ENCODE assay signal across 9 cellular contexts in the genomic region with DNA sequence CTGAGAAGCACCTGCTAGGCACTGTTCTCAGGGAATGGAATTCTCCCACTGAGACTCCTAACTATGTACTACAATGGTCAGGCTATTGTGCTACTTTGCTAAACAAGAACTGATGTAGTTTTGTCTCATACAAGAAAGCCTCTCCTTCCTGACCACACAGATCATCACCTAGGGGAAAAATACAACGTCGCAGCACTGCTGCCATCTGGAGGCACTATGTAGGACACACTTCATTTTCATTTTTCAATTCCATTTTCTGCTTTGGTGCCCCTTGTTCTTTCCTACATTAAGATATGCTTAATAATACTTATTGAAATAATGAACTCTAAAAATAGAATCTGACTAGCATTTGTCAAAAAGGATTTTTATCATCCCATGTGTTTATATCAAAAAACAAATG. TPM values are rescaled to one million over a fixed set of nuclear protein-coding genes. Genes with fewer than 3 reads are reported as not detected.
DNase-seq lines count a peak whose midpoint lies in the region; ATAC-seq, FAIRE-seq and TF ChIP-seq lines count a peak whose summit lies in the region.
"Had no signal": no experiment of that assay in that cellular context is flagged by ENCODE, and none has a peak within 500 bp of the region (broad histone marks: within the 10 kb centered on the region; RNA-seq: fewer than 3 reads in every experiment).

No MANE protein-coding gene starts in this region.

- TF ChIP-seq CTCF in CD4-positive, alpha-beta T cell (IDR thresholded peaks at IDR 0.05): peak; percentile 45
- TF ChIP-seq CTCF in astrocyte of the spinal cord (IDR thresholded peaks at IDR 0.05; ENCODE audit: low read depth, low read length): peak; percentile 62

- POLR2A ChIA-PET in CD4-positive, alpha-beta T cell (lab: Charles Lee): no interaction called here

- intact Hi-C loops in CD4-positive, alpha-beta T cell (cut with DNase I, micrococcal nuclease): loop anchor here in 1 of 2 experiments (10.0 kb wide), 1 partner anchor 1942 kb away; no protein-coding TSS in a partner anchor

- no peaks in the 10 kb centered on the region for H3K4me1 Mint-ChIP-seq in CD4-positive, alpha-beta T cell (ENCODE audit: low read depth)

- H3K27me3 ChIP-seq in CD4-positive, alpha-beta T cell (ENCODE audit: control insufficient read depth, insufficient read depth, low read length): no peaks in the 10 kb centered on the region

- peak; percentile 46 for ATAC-seq in CD4-positive, alpha-beta T cell (ENCODE audit: poor library complexity)
- peak; percentile 82 for ATAC-seq in GM18508 (IDR thresholded peaks at IDR 0.05; ENCODE audit: insufficient read depth, unreplicated experiment)
- peak; percentile 71 for ATAC-seq in HG02798 (IDR thresholded peaks at IDR 0.05; ENCODE audit: poor library complexity, unreplicated experiment)
- peak; percentile 72 for ATAC-seq in left lobe of liver

- H3K27ac Mint-ChIP-seq in CD4-positive, alpha-beta T cell: no peak overlapping the region
- H3K27ac Mint-ChIP-seq: T-cell had no signal

- no peaks in the 10 kb centered on the region for H3K27me3 Mint-ChIP-seq in CD4-positive, alpha-beta T cell
- H3K27me3 Mint-ChIP-seq: T-cell had no signal

- in situ Hi-C loops in astrocyte of the spinal cord (cut with HindIII; ENCODE audit: low sequenced_read_pairs): no loop called here

- no peaks in the 10 kb centered on the region for H3K9me3 ChIP-seq in CD4-positive, alpha-beta T cell (ENCODE audit: control insufficient read depth, low read length)

- no peak overlapping the region for H3K4me3 ChIP-seq in astrocyte of the spinal cord (ENCODE audit: low read depth, low read length)

- CTCF ChIA-PET in CD4-positive, alpha-beta T cell (lab: Charles Lee): no interaction called here

- no peaks in the 10 kb centered on the region for H3K9me3 Mint-ChIP-seq in CD4-positive, alpha-beta T cell
- H3K9me3 Mint-ChIP-seq: T-cell had no signal

- no peak for FAIRE-seq in RCC 7860 (lab: Jason Lieb, UNC)

- DNase-seq in CD4-positive, alpha-beta T cell: no peak
- DNase-seq in NCI-H1694 treated with DMSO at 0.1 percent for 48 hours (lab: John Stamatoyannopoulos, UW) (peak; percentile 27), astrocyte of the spinal cord (ENCODE audit: low read depth, low spot score) (peak; percentile 36), left lobe of liver (ENCODE audit: low spot score) (no peak), RCC 7860 (ENCODE audit: low spot score) (no peak)
- no peak for DNase-seq in activated CD4-positive, CD25-positive, alpha-beta regulatory T cell treated with anti-CD3 and anti-CD28 coated beads, Interleukin-2, amount 50 U/mL, for 72 hours

- H3K36me3 Mint-ChIP-seq in CD4-positive, alpha-beta T cell (ENCODE audit: low read depth): peaks cover 91% of the 10 kb centered on the region

- H3K27ac ChIP-seq in CD4-positive, alpha-beta T cell (ENCODE audit: low read depth, low read length): no peak overlapping the region

- H3K4me3 Mint-ChIP-seq in CD4-positive, alpha-beta T cell: no peak overlapping the region
- H3K4me3 Mint-ChIP-seq: T-cell had no signal

RNA-seq across cellular contexts. Expression of a gene that starts 21.1 kb away (rescaled TPM):
- 10 to 100 TPM; 29.3 to 35.3 TPM for total RNA-seq in CD4-positive, alpha-beta T cell
- 7.3 TPM for total RNA-seq in left lobe of liver

RNA-seq across cellular contexts. Expression of a gene that starts 21.5 kb away (rescaled TPM):
- 1 to 10 TPM; 3.9 to 5.9 TPM for total RNA-seq in CD4-positive, alpha-beta T cell
- 16.7 TPM for total RNA-seq in left lobe of liver

RNA-seq across cellular contexts. Expression of a gene that starts 26.2 kb away (rescaled TPM):
- not detected for total RNA-seq in CD4-positive, alpha-beta T cell
- not detected for total RNA-seq in left lobe of liver
- total RNA-seq: T-cell had no signal

Comparison
In these comparisons a context has a peak if more than half of its experiments do, and no peak if none do; other contexts are left out.
1. DNase-seq: peak in NCI-H1694 treated with DMSO at 0.1 percent for 48 hours (single experiment) and astrocyte of the spinal cord (single experiment); none in CD4-positive, alpha-beta T cell (0 of 10), left lobe of liver (single experiment), RCC 7860 (single experiment) and activated CD4-positive, CD25-positive, alpha-beta regulatory T cell treated with anti-CD3 and anti-CD28 coated beads, Interleukin-2, amount 50 U/mL, for 72 hours (single experiment).
2. Peak in every context shown above with its lines, with median percentiles within 50 percentile points of each other: ATAC-seq.